ENCODE assay signal across 12 cellular contexts in genomic region chr9:94135222-94135621, GRCh38. TPM values are rescaled to one million over a fixed set of nuclear protein-coding genes. Genes with fewer than 3 reads are reported as not detected.
DNase-seq lines count a peak whose midpoint lies in the region; ATAC-seq, FAIRE-seq and TF ChIP-seq lines count a peak whose summit lies in the region.
"Had no signal": no experiment of that assay in that cellular context is flagged by ENCODE, and none has a peak within 500 bp of the region (broad histone marks: within the 10 kb centered on the region; RNA-seq: fewer than 3 reads in every experiment).

No MANE protein-coding gene starts in this region.

- no peaks in the 10 kb centered on the region for H3K36me3 Mint-ChIP-seq in activated CD8-positive, alpha-beta memory T cell treated with anti-CD3 and anti-CD28 coated beads, Interleukin-2, amount 10 ng/mL, durations not matched to agents 7 days and 5 days
- H3K36me3 Mint-ChIP-seq in activated naive CD8-positive, alpha-beta T cell treated with anti-CD3 and anti-CD28 coated beads, Interleukin-2, amount 50 U/mL, for 24 hours (ENCODE audit: low read depth): no peaks in the 10 kb centered on the region

- peak; percentile 90 for FAIRE-seq in endothelial cell of umbilical vein (lab: Jason Lieb, UNC)

- no peaks in the 10 kb centered on the region for H4K20me1 ChIP-seq in endothelial cell of umbilical vein (replicated peaks; ENCODE audit: control insufficient read depth, extremely low read depth, insufficient read depth, low read length)

- peak overlapping the region; percentile 30 for H3K27ac ChIP-seq in endothelial cell of umbilical vein (ENCODE audit: insufficient read depth, low read depth, low read length)
- peak overlapping the region; percentile 57 to 69 for H3K27ac ChIP-seq in lung (ENCODE audit: low read depth in 1 of 2, low read length in 1 of 2)
- H3K27ac ChIP-seq in thoracic aorta: peak overlapping the region; percentile 94 to 95
- H3K27ac ChIP-seq: cardiac muscle cell, SK-N-MC had no signal

- BruUV-seq in endothelial cell of umbilical vein (replicated peaks; lab: Mats Ljungman, UMichigan): no TSS peak

- peak overlapping the region; percentile 27 for H3K4me2 ChIP-seq in endothelial cell of umbilical vein (ENCODE audit: insufficient read depth, low read length)

- peak; percentile 70 for ATAC-seq in lung (ENCODE audit: insufficient read depth, low FRiP score)
- peak; percentile 74 for ATAC-seq in thoracic aorta (ENCODE audit: insufficient number of reproducible peaks, low FRiP score, low read depth)
- no peak for ATAC-seq in HG03439 (IDR thresholded peaks at IDR 0.05; ENCODE audit: unreplicated experiment)
- ATAC-seq in GM18868 (IDR thresholded peaks at IDR 0.05; ENCODE audit: unreplicated experiment): no peak
- no peak for ATAC-seq in activated CD8-positive, alpha-beta memory T cell treated with anti-CD3 and anti-CD28 coated beads, Interleukin-2, amount 10 ng/mL, durations not matched to agents 7 days and 5 days
- ATAC-seq in activated naive CD8-positive, alpha-beta T cell treated with anti-CD3 and anti-CD28 coated beads, Interleukin-2, amount 50 U/mL, for 24 hours: no peak

- no peaks in the 10 kb centered on the region for H3K9me1 ChIP-seq in endothelial cell of umbilical vein (replicated peaks; ENCODE audit: control insufficient read depth, extremely low read depth, insufficient read depth, low read length)

- H3K4me3 ChIP-seq in LNCaP clone FGC (ENCODE audit: low read depth, low read length): no peak overlapping the region
- H3K4me3 ChIP-seq in endothelial cell of umbilical vein (replicated peaks in 1 of 3; ENCODE audit: insufficient read depth in 1 of 3, low read depth in 1 of 3, low read length in 3 of 3): no peak overlapping the region
- no peak overlapping the region for H3K4me3 ChIP-seq in lung
- peak overlapping the region; percentile 14 for H3K4me3 ChIP-seq in thoracic aorta
- H3K4me3 ChIP-seq: cardiac muscle cell, SK-N-MC had no signal

- peak; percentile 80 for DNase-seq in LNCaP clone FGC (ENCODE audit: low read depth)
- peak; percentile 25 for DNase-seq in endothelial cell of umbilical vein (ENCODE audit: low read depth, low spot score)
- no peak for DNase-seq in lung (ENCODE audit: low spot score)
- DNase-seq in thoracic aorta (ENCODE audit: low spot score): no peak
- no peak for DNase-seq in activated CD8-positive, alpha-beta memory T cell treated with anti-CD3 and anti-CD28 coated beads, Interleukin-2, amount 10 ng/mL, durations not matched to agents 7 days and 5 days
- no peak for DNase-seq in activated naive CD8-positive, alpha-beta T cell treated with anti-CD3 and anti-CD28 coated beads, Interleukin-2, amount 50 U/mL, for 24 hours
- DNase-seq: activated CD4-positive, alpha-beta memory T cell treated with anti-CD3 and anti-CD28 coated beads for 36 hours; GDM1 had no signal

- H3K36me3 ChIP-seq in endothelial cell of umbilical vein (ENCODE audit: control insufficient read depth in 2 of 2, extremely low read depth in 1 of 2, insufficient read depth in 2 of 2, low read length in 2 of 2) (no peaks in the 10 kb centered on the region), lung (ENCODE audit: control insufficient read depth in 2 of 2, insufficient read depth in 2 of 2, low read length in 2 of 2) (no peaks in the 10 kb centered on the region), thoracic aorta (no peaks in the 10 kb centered on the region)
- H3K36me3 ChIP-seq: cardiac muscle cell had no signal

- no peak overlapping the region for H3K27ac Mint-ChIP-seq in activated CD8-positive, alpha-beta memory T cell treated with anti-CD3 and anti-CD28 coated beads, Interleukin-2, amount 10 ng/mL, durations not matched to agents 7 days and 5 days
- no peak overlapping the region for H3K27ac Mint-ChIP-seq in activated naive CD8-positive, alpha-beta T cell treated with anti-CD3 and anti-CD28 coated beads, Interleukin-2, amount 50 U/mL, for 24 hours
- H3K27ac Mint-ChIP-seq: activated CD4-positive, alpha-beta memory T cell treated with anti-CD3 and anti-CD28 coated beads for 36 hours had no signal

- peaks cover 5% of the 10 kb centered on the region for H3K27me3 Mint-ChIP-seq in activated CD8-positive, alpha-beta memory T cell treated with anti-CD3 and anti-CD28 coated beads, Interleukin-2, amount 10 ng/mL, durations not matched to agents 7 days and 5 days
- no peaks in the 10 kb centered on the region for H3K27me3 Mint-ChIP-seq in activated naive CD8-positive, alpha-beta T cell treated with anti-CD3 and anti-CD28 coated beads, Interleukin-2, amount 50 U/mL, for 24 hours
- H3K27me3 Mint-ChIP-seq: activated CD4-positive, alpha-beta memory T cell treated with anti-CD3 and anti-CD28 coated beads for 36 hours had no signal

- TF ChIP-seq CTCF in LNCaP clone FGC (IDR thresholded peaks at IDR 0.05; ENCODE audit: control insufficient read depth, extremely low read depth, insufficient read depth) (no peak), endothelial cell of umbilical vein (IDR thresholded peaks at IDR 0.05; ENCODE audit: extremely low read depth in 1 of 2, insufficient read depth in 1 of 2, low read depth in 1 of 2, low read length in 2 of 2) (no peak), lung (IDR thresholded peaks at IDR 0.05; ENCODE audit: control extremely low read depth, extremely low read depth) (no peak), thoracic aorta (IDR thresholded peaks at IDR 0.05) (peak; percentile 42)

- no peak overlapping the region for H3K4me3 Mint-ChIP-seq in activated CD8-positive, alpha-beta memory T cell treated with anti-CD3 and anti-CD28 coated beads, Interleukin-2, amount 10 ng/mL, durations not matched to agents 7 days and 5 days
- H3K4me3 Mint-ChIP-seq in activated naive CD8-positive, alpha-beta T cell treated with anti-CD3 and anti-CD28 coated beads, Interleukin-2, amount 50 U/mL, for 24 hours: no peak overlapping the region
- H3K4me3 Mint-ChIP-seq: activated CD4-positive, alpha-beta memory T cell treated with anti-CD3 and anti-CD28 coated beads for 36 hours had no signal

- H3K79me2 ChIP-seq in endothelial cell of umbilical vein (ENCODE audit: control insufficient read depth, insufficient read depth, low read length): no peaks in the 10 kb centered on the region

- H3K27me3 ChIP-seq in endothelial cell of umbilical vein (ENCODE audit: control insufficient read depth in 2 of 2, insufficient read depth in 2 of 2, low read length in 2 of 2) (no peaks in the 10 kb centered on the region), lung (ENCODE audit: control insufficient read depth, insufficient read depth) (no peaks in the 10 kb centered on the region), thoracic aorta (replicated peaks; ENCODE audit: insufficient read depth) (no peaks in the 10 kb centered on the region)
- H3K27me3 ChIP-seq: cardiac muscle cell had no signal

- dilution Hi-C loops in endothelial cell of umbilical vein (cut with MboI; ENCODE audit: extremely low pct_ligation_motif_present, low sequenced_read_pairs): no loop called here

- WGBS in lung, 2 donors: 30 to 37% methylated on average over 3 of the region's 3 CpGs

- H3K9me3 ChIP-seq in endothelial cell of umbilical vein (replicated peaks; ENCODE audit: control insufficient read depth, insufficient read depth, low read length) (no peaks in the 10 kb centered on the region), lung (ENCODE audit: control insufficient read depth in 2 of 2, insufficient read depth in 1 of 2, low read length in 1 of 2) (no peaks in the 10 kb centered on the region), thoracic aorta (no peaks in the 10 kb centered on the region)

- H3K4me1 ChIP-seq in endothelial cell of umbilical vein (ENCODE audit: control insufficient read depth, extremely low read depth, insufficient read depth, low read length) (peaks cover 25% of the 10 kb centered on the region), lung (ENCODE audit: control insufficient read depth in 2 of 2, insufficient read depth in 2 of 2, low read length in 2 of 2) (peaks cover 3 to 10% of the 10 kb centered on the region in 2 donors), thoracic aorta (ENCODE audit: control insufficient read depth in 1 of 2, low read depth in 2 of 2) (peaks cover 31 to 67% of the 10 kb centered on the region in 2 donors)

- peak overlapping the region; percentile 3 for H3K9ac ChIP-seq in endothelial cell of umbilical vein (replicated peaks; ENCODE audit: extremely low read depth, insufficient read depth, low read length)

- POLR2A ChIA-PET in endothelial cell of umbilical vein (lab: Charles Lee): no interaction called here

- intact Hi-C loops in endothelial cell of umbilical vein (cut with micrococcal nuclease): loop anchor here (1.0 to 5.0 kb wide), 3 partner anchors 31 to 68 kb away; no protein-coding TSS in a partner anchor

- H3K4me1 Mint-ChIP-seq in activated CD8-positive, alpha-beta memory T cell treated with anti-CD3 and anti-CD28 coated beads, Interleukin-2, amount 10 ng/mL, durations not matched to agents 7 days and 5 days: no peaks in the 10 kb centered on the region
- H3K4me1 Mint-ChIP-seq in activated naive CD8-positive, alpha-beta T cell treated with anti-CD3 and anti-CD28 coated beads, Interleukin-2, amount 50 U/mL, for 24 hours: peaks cover 1% of the 10 kb centered on the region

- H3K9me3 Mint-ChIP-seq in activated CD8-positive, alpha-beta memory T cell treated with anti-CD3 and anti-CD28 coated beads, Interleukin-2, amount 10 ng/mL, durations not matched to agents 7 days and 5 days (ENCODE audit: low read depth): peaks cover 2% of the 10 kb centered on the region
- no peaks in the 10 kb centered on the region for H3K9me3 Mint-ChIP-seq in activated naive CD8-positive, alpha-beta T cell treated with anti-CD3 and anti-CD28 coated beads, Interleukin-2, amount 50 U/mL, for 24 hours

- CTCF ChIA-PET in endothelial cell of umbilical vein (lab: Charles Lee): interaction anchor here (1.6 to 3.7 kb wide), 2 partner anchors 14 to 78 kb away, joined by 4 to 10 read pairs; no protein-coding TSS in a partner anchor
- CTCF ChIA-PET in activated CD8-positive, alpha-beta memory T cell treated with anti-CD3 and anti-CD28 coated beads, Interleukin-2, amount 10 ng/mL, durations not matched to agents 7 days and 5 days (lab: Charles Lee): no interaction called here

- H2AFZ ChIP-seq in endothelial cell of umbilical vein (ENCODE audit: low read depth, low read length): peak overlapping the region; percentile 49

- TF ChIP-seq POLR2A in endothelial cell of umbilical vein (IDR thresholded peaks at IDR 0.05; ENCODE audit: low read depth, low read length): no peak

RNA-seq across cellular contexts. Expression of gene PTPDC1, which starts 51.0 kb away (rescaled TPM):
- total RNA-seq in endothelial cell of umbilical vein (9.1 TPM in 2 replicates), lung (10 to 100 TPM; 11.1 to 26.0 TPM), thoracic aorta (10 to 100 TPM; 24.8 to 25.7 TPM)
- polyA plus RNA-seq in endothelial cell of umbilical vein (3.5 and 4.3 TPM in 2 replicates), lung (1 to 10 TPM; 3.1 to 4.0 TPM)
- 3.8 and 4.4 TPM in 2 replicates for polyA plus RNA-seq in endothelial cell of umbilical vein (2011; cell fraction: cytosol; rRNA removed)
- polyA plus RNA-seq in endothelial cell of umbilical vein (2011; cell fraction: nucleus; rRNA removed): 22.3 and 26.3 TPM in 2 replicates
- 5.8 and 6.0 TPM in 2 replicates for polyA plus RNA-seq in endothelial cell of umbilical vein (2012)
- 12.5 and 13.3 TPM in 2 replicates for polyA minus RNA-seq in endothelial cell of umbilical vein
- 5.7 TPM for polyA minus RNA-seq in endothelial cell of umbilical vein (2011; cell fraction: cytosol; rRNA and poly(A)+ RNA removed)
- 17.6 and 24.0 TPM in 2 replicates for polyA minus RNA-seq in endothelial cell of umbilical vein (2011; cell fraction: nucleus; rRNA and poly(A)+ RNA removed)
- 1 to 10 TPM; 5.2 to 6.5 TPM for total RNA-seq in activated CD8-positive, alpha-beta memory T cell treated with anti-CD3 and anti-CD28 coated beads, Interleukin-2, amount 10 ng/mL, durations not matched to agents 7 days and 5 days

Comparison
In these comparisons a context has a peak if more than half of its experiments do, and no peak if none do; other contexts are left out.
1. DNase-seq: peak in LNCaP clone FGC (single experiment) and endothelial cell of umbilical vein (single experiment); none in lung (single experiment), thoracic aorta (single experiment), activated CD8-positive, alpha-beta memory T cell treated with anti-CD3 and anti-CD28 coated beads, Interleukin-2, amount 10 ng/mL, durations not matched to agents 7 days and 5 days (single experiment) and activated naive CD8-positive, alpha-beta T cell treated with anti-CD3 and anti-CD28 coated beads, Interleukin-2, amount 50 U/mL, for 24 hours (single experiment).
2. H3K27ac ChIP-seq: peak in every context shown above with its lines; median percentile 94 in thoracic aorta; 63 in lung; 30 in endothelial cell of umbilical vein.
3. ATAC-seq: peak in lung (single experiment) and thoracic aorta (single experiment); none in HG03439 (single experiment), GM18868 (single experiment), activated CD8-positive, alpha-beta memory T cell treated with anti-CD3 and anti-CD28 coated beads, Interleukin-2, amount 10 ng/mL, durations not matched to agents 7 days and 5 days (single experiment) and activated naive CD8-positive, alpha-beta T cell treated with anti-CD3 and anti-CD28 coated beads, Interleukin-2, amount 50 U/mL, for 24 hours (single experiment).